34 cellular contexts compared by ENCODE assay signal in genomic region chr3:194156095-194156494, GRCh38. TPM values are rescaled to one million over a fixed set of nuclear protein-coding genes. Genes with fewer than 3 reads are reported as not detected.
"Had no signal": no experiment of that assay in that cellular context is flagged by ENCODE, and none has a peak within 500 bp of the region (broad histone marks: within the 10 kb centered on the region; RNA-seq: fewer than 3 reads in every experiment).

No MANE protein-coding gene starts in this region.

- FAIRE-seq: endometrium, endothelial cell of umbilical vein had no signal

- H3K27me3 ChIP-seq: adrenal gland, breast epithelium, cardiac muscle cell, colonic mucosa, gastroesophageal sphincter had no signal

- H3K4me3 ChIP-seq: adrenal gland, breast epithelium, cardiac muscle cell, colonic mucosa, esophagus squamous epithelium, gastroesophageal sphincter had no signal

- H3K4me1 ChIP-seq: adrenal gland, colonic mucosa had no signal

- DNase-seq: activated B cell treated with CpG ODN at 0.5 μM for 24 hours; activated CD4-positive, alpha-beta memory T cell treated with anti-CD3 and anti-CD28 coated beads for 36 hours; activated CD4-positive, alpha-beta T cell treated with anti-CD3 and anti-CD28 coated beads for 48 hours; activated CD4-positive, alpha-beta T cell treated with anti-CD3 and anti-CD28 coated beads, Interleukin-2, amount 50 U/mL, for 1 hour; activated CD8-positive, alpha-beta memory T cell treated with anti-CD3 and anti-CD28 coated beads, Interleukin-2, amount 10 ng/mL, durations not matched to agents 7 days and 5 days; activated CD8-positive, alpha-beta memory T cell treated with anti-CD3 and anti-CD28 coated beads, Interleukin-2, amount 50 U/mL, for 4 hours; activated CD8-positive, alpha-beta T cell treated with anti-CD3 and anti-CD28 coated beads, Interleukin-2, amount 10 ng/mL, durations not matched to agents 7 days and 5 days; activated effector memory CD4-positive, alpha-beta T cell treated with anti-CD3 and anti-CD28 coated beads, Interleukin-2, amount 50 U/mL, for 16 hours; activated naive CD4-positive, alpha-beta T cell treated with anti-CD3 and anti-CD28 coated beads for 36 hours; activated naive CD8-positive, alpha-beta T cell treated with anti-CD3 and anti-CD28 coated beads for 36 hours; activated naive CD8-positive, alpha-beta T cell treated with anti-CD3 and anti-CD28 coated beads, Interleukin-2, amount 50 U/mL, for 24 hours; activated T-cell treated with anti-CD3 and anti-CD28 coated beads, Interleukin-2, amount 50 U/mL, for 1 hour; activated T-cell treated with anti-CD3 and anti-CD28 coated beads, Interleukin-2, amount 50 U/mL, for 48 hours; amygdala; aorta; central memory CD4-positive, alpha-beta T cell; cerebellar nuclear complex; colonic mucosa; effector CD8-positive, alpha-beta T cell; esophagus squamous epithelium; foreskin melanocyte; T-helper 1 cell; T-helper 17 cell; T1000; WERI-Rb-1 had no signal

- H3K9me3 ChIP-seq: colonic mucosa had no signal

- ATAC-seq: activated CD4-positive, CD25-positive, alpha-beta regulatory T cell treated with anti-CD3 and anti-CD28 coated beads, Interleukin-2, amount 50 U/mL, for 24 hours; activated CD8-positive, alpha-beta memory T cell treated with anti-CD3 and anti-CD28 coated beads, Interleukin-2, amount 10 ng/mL, durations not matched to agents 7 days and 5 days; activated CD8-positive, alpha-beta T cell treated with anti-CD3 and anti-CD28 coated beads, Interleukin-2, amount 10 ng/mL, durations not matched to agents 7 days and 5 days; activated naive CD8-positive, alpha-beta T cell treated with anti-CD3 and anti-CD28 coated beads, Interleukin-2, amount 50 U/mL, for 24 hours; gastroesophageal sphincter; T-helper 17 cell had no signal

- H3K27ac ChIP-seq: adrenal gland, cardiac muscle cell, colonic mucosa, epithelial cell of prostate, gastroesophageal sphincter, WERI-Rb-1 had no signal

- H3K36me3 ChIP-seq: adrenal gland, breast epithelium, cardiac muscle cell, colonic mucosa, esophagus squamous epithelium, gastroesophageal sphincter, WERI-Rb-1 had no signal

RNA-seq across cellular contexts. Expression of gene HES1, which starts 20.1 kb away (rescaled TPM):
- total RNA-seq: activated CD8-positive, alpha-beta memory T cell treated with anti-CD3 and anti-CD28 coated beads for 36 hours; activated CD8-positive, alpha-beta T cell treated with anti-CD3 and anti-CD28 coated beads, Interleukin-2, amount 10 ng/mL, durations not matched to agents 7 days and 5 days had no signal
